In genomic region chr17:76816590-76817135, GRCh38 we compare ENCODE assay signal across 8 cellular contexts. TPM values are rescaled to one million over a fixed set of nuclear protein-coding genes. Genes with fewer than 3 reads are reported as not detected.
DNase-seq lines count a peak whose midpoint lies in the region; ATAC-seq and TF ChIP-seq lines count a peak whose summit lies in the region.

No MANE protein-coding gene starts in this region.

- no peaks in the 10 kb centered on the region for H3K9me3 ChIP-seq in tibial artery

- intact Hi-C loops in tibial artery (cut with DNase I; ENCODE audit: low total_unique reads) = no loop called here

- DNase-seq in GM03348 (ENCODE audit: low spot score) (peak; percentile 63), NCI-H1092 treated with DMSO at 0.1 percent for 48 hours (lab: John Stamatoyannopoulos, UW) (peak; percentile 74), T-helper 1 cell (peak in 4 of 5 donors; percentile 22 to 66 (median 38)), amniotic epithelial cell (ENCODE audit: low read depth) (peak; percentile 43), immature natural killer cell (peak; percentile 13 to 27 (median 24)), tibial artery (no peak)
- DNase-seq in stimulated activated CD4-positive, alpha-beta T cell treated with anti-CD3 and anti-CD28 coated beads, Interleukin-4, amount 100 ng/mL, for 48 hours (ENCODE audit: low read depth in 2 of 2) = peak; percentile 27 to 37

- H3K27me3 Mint-ChIP-seq in immature natural killer cell (ENCODE audit: low read depth in 3 of 3) = peaks cover 0 to 5% (median 4%) of the 10 kb centered on the region in 3 donors

- H3K4me3 ChIP-seq in tibial artery = no peak overlapping the region

- peaks cover 0 to 23% of the 10 kb centered on the region in 2 donors for H3K27me3 ChIP-seq in tibial artery

- no peaks in the 10 kb centered on the region for H3K9me3 Mint-ChIP-seq in immature natural killer cell

- no peaks in the 10 kb centered on the region for H3K4me1 ChIP-seq in tibial artery

- H3K36me3 ChIP-seq in tibial artery = no peaks in the 10 kb centered on the region

- no peaks in the 10 kb centered on the region for H3K36me3 Mint-ChIP-seq in immature natural killer cell

- H3K27ac Mint-ChIP-seq in immature natural killer cell = no peak overlapping the region

- no peak overlapping the region for H3K4me3 Mint-ChIP-seq in immature natural killer cell

- no peak for ATAC-seq in HG02885 (IDR thresholded peaks at IDR 0.05; ENCODE audit: poor library complexity, unreplicated experiment)

- no peak for TF ChIP-seq CTCF in tibial artery (IDR thresholded peaks at IDR 0.05)

- peaks cover 2 to 6% of the 10 kb centered on the region in 2 donors for H3K4me1 Mint-ChIP-seq in immature natural killer cell

- no peak overlapping the region for H3K27ac ChIP-seq in tibial artery

RNA-seq across cellular contexts. Expression of gene MGAT5B, which starts 51.5 kb away (rescaled TPM):
- not detected for polyA plus RNA-seq in immature natural killer cell

Comparison
In these comparisons a context has a peak if more than half of its experiments do, and no peak if none do; other contexts are left out.
1. DNase-seq: peak in GM03348 (single experiment), NCI-H1092 treated with DMSO at 0.1 percent for 48 hours (single experiment), T-helper 1 cell (4 of 5), amniotic epithelial cell (single experiment), immature natural killer cell (3 of 3) and stimulated activated CD4-positive, alpha-beta T cell treated with anti-CD3 and anti-CD28 coated beads, Interleukin-4, amount 100 ng/mL, for 48 hours (2 of 2); none in tibial artery (0 of 2).